9 cellular contexts compared by ENCODE assay signal in the genomic region with DNA sequence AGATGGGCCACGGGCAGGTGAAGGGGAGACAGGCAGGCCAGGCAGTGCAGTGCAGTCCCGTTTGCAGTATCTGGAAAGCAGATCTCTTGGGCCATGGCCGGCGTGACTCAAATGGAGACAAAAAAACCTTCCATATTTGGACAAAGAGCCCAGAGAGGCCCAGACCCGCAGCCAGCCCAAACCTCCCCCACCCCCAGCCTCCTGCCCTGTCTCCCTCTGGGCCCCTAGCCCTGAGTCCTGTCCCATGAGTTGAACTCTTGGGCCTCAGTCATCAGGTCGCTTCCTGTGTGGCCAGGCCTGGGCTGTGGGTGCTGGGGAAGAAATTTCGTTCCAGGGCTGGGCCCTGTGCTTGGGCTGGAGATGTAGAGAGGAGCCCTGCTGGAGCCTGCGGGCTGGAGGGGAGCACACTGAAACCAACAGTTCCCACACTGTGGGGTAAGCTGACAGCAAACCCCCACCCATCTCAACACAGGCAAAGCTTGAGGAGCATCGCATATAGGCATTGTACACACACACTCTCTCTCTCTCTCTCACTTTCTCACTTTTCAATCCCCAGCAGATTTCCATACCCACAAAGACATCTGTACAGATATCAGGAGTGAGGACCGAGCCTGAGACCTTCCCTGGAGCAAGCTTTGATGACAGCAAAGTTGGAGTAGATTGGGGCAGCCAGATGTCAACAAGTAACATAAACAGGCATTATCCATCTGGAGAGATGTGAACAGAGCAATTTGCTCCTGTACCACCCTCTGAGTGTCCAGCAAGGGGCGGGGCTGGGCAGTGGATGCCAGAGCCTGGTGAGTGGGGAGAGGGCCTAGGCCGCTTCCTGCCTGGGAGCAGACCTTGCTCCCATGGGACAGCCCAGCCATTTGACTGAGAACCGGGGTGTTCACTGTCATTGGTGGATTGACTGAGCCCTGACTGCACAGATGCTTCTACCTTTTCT. TPM values are rescaled to one million over a fixed set of nuclear protein-coding genes. Genes with fewer than 3 reads are reported as not detected.
DNase-seq lines count a peak whose midpoint lies in the region; ATAC-seq and TF ChIP-seq lines count a peak whose summit lies in the region.
"Had no signal": no experiment of that assay in that cellular context is flagged by ENCODE, and none has a peak within 500 bp of the region (broad histone marks: within the 10 kb centered on the region; RNA-seq: fewer than 3 reads in every experiment).

No MANE protein-coding gene starts in this region.

- H3K4me3 ChIP-seq in ovary, result no peak overlapping the region

- H3K9me3 ChIP-seq in ovary, result no peaks in the 10 kb centered on the region

- H3K27me3 Mint-ChIP-seq in brain, result peaks cover 3% of the 10 kb centered on the region
- H3K27me3 Mint-ChIP-seq in activated CD8-positive, alpha-beta T cell treated with anti-CD3 and anti-CD28 coated beads, Interleukin-2, amount 10 ng/mL, durations not matched to agents 7 days and 5 days (ENCODE audit: low read depth), result peaks cover 2% of the 10 kb centered on the region
- H3K27me3 Mint-ChIP-seq in activated naive CD4-positive, alpha-beta T cell treated with anti-CD3 and anti-CD28 coated beads for 36 hours (ENCODE audit: low read depth), result no peaks in the 10 kb centered on the region
- no peaks in the 10 kb centered on the region for H3K27me3 Mint-ChIP-seq in activated naive CD8-positive, alpha-beta T cell treated with anti-CD3 and anti-CD28 coated beads, Interleukin-2, amount 50 U/mL, for 24 hours

- no peaks in the 10 kb centered on the region for H3K27me3 ChIP-seq in ovary

- intact Hi-C loops in ovary (cut with DNase I), result no loop called here
- intact Hi-C loops in activated naive CD4-positive, alpha-beta T cell treated with anti-CD3 and anti-CD28 coated beads for 36 hours (cut with micrococcal nuclease), result no loop called here

- no peak for TF ChIP-seq EP300 in ovary (IDR thresholded peaks at IDR 0.05)

- ATAC-seq in GM18870 (IDR thresholded peaks at IDR 0.05; ENCODE audit: unreplicated experiment), result peak; percentile 65
- ATAC-seq in HG02885 (IDR thresholded peaks at IDR 0.05; ENCODE audit: poor library complexity, unreplicated experiment), result peak; percentile 79
- ATAC-seq in activated CD8-positive, alpha-beta T cell treated with anti-CD3 and anti-CD28 coated beads, Interleukin-2, amount 10 ng/mL, durations not matched to agents 7 days and 5 days, result no peak
- ATAC-seq in activated naive CD8-positive, alpha-beta T cell treated with anti-CD3 and anti-CD28 coated beads, Interleukin-2, amount 50 U/mL, for 24 hours, result no peak

- H3K36me3 ChIP-seq in ovary, result no peaks in the 10 kb centered on the region

- TF ChIP-seq CTCF in brain (conservative IDR thresholded peaks at IDR 0.05) (no peak), ovary (IDR thresholded peaks at IDR 0.05) (no peak)

- POLR2A ChIA-PET in activated CD8-positive, alpha-beta T cell treated with anti-CD3 and anti-CD28 coated beads, Interleukin-2, amount 10 ng/mL, durations not matched to agents 7 days and 5 days (lab: Charles Lee), result no interaction called here

- no peak for TF ChIP-seq POLR2A in ovary (IDR thresholded peaks at IDR 0.05)

- H3K9me3 Mint-ChIP-seq in brain, result no peaks in the 10 kb centered on the region
- H3K9me3 Mint-ChIP-seq in activated CD8-positive, alpha-beta T cell treated with anti-CD3 and anti-CD28 coated beads, Interleukin-2, amount 10 ng/mL, durations not matched to agents 7 days and 5 days (ENCODE audit: insufficient read depth), result no peaks in the 10 kb centered on the region
- no peaks in the 10 kb centered on the region for H3K9me3 Mint-ChIP-seq in activated naive CD4-positive, alpha-beta T cell treated with anti-CD3 and anti-CD28 coated beads for 36 hours
- no peaks in the 10 kb centered on the region for H3K9me3 Mint-ChIP-seq in activated naive CD8-positive, alpha-beta T cell treated with anti-CD3 and anti-CD28 coated beads, Interleukin-2, amount 50 U/mL, for 24 hours

- WGBS in ovary, 3 donors, result 72 to 80% (median 78%) methylated on average over 13 of the region's 13 CpGs

- H3K27ac ChIP-seq in ovary, result peak overlapping the region; percentile 79 to 83
- H3K27ac ChIP-seq: epithelial cell of prostate had no signal

- peaks cover 31% of the 10 kb centered on the region for H3K4me1 ChIP-seq in ovary (ENCODE audit: insufficient read depth)

- H3K27ac Mint-ChIP-seq in brain, result peak overlapping the region; percentile 39 to 95 (median 91)
- no peak overlapping the region for H3K27ac Mint-ChIP-seq in activated CD8-positive, alpha-beta T cell treated with anti-CD3 and anti-CD28 coated beads, Interleukin-2, amount 10 ng/mL, durations not matched to agents 7 days and 5 days
- H3K27ac Mint-ChIP-seq in activated naive CD4-positive, alpha-beta T cell treated with anti-CD3 and anti-CD28 coated beads for 36 hours, result no peak overlapping the region
- no peak overlapping the region for H3K27ac Mint-ChIP-seq in activated naive CD8-positive, alpha-beta T cell treated with anti-CD3 and anti-CD28 coated beads, Interleukin-2, amount 50 U/mL, for 24 hours

- CTCF ChIA-PET in activated CD8-positive, alpha-beta T cell treated with anti-CD3 and anti-CD28 coated beads, Interleukin-2, amount 10 ng/mL, durations not matched to agents 7 days and 5 days (lab: Charles Lee), result interaction anchor here (0.8 to 3.1 kb wide), 4 partner anchors 11 to 27 kb away, joined by 3 to 23 read pairs (median 6); a partner anchor contains a TSS
- CTCF ChIA-PET in activated naive CD4-positive, alpha-beta T cell treated with anti-CD3 and anti-CD28 coated beads for 36 hours (lab: Charles Lee), result interaction anchor here (1.6 kb wide), 1 partner anchor 26 kb away, joined by 9 read pairs; no protein-coding TSS in a partner anchor

- H3K4me1 Mint-ChIP-seq in brain, result peaks cover 89% of the 10 kb centered on the region
- H3K4me1 Mint-ChIP-seq in activated CD8-positive, alpha-beta T cell treated with anti-CD3 and anti-CD28 coated beads, Interleukin-2, amount 10 ng/mL, durations not matched to agents 7 days and 5 days (ENCODE audit: low read depth), result peaks cover 23% of the 10 kb centered on the region
- peaks cover 5% of the 10 kb centered on the region for H3K4me1 Mint-ChIP-seq in activated naive CD4-positive, alpha-beta T cell treated with anti-CD3 and anti-CD28 coated beads for 36 hours (ENCODE audit: low read depth)
- H3K4me1 Mint-ChIP-seq in activated naive CD8-positive, alpha-beta T cell treated with anti-CD3 and anti-CD28 coated beads, Interleukin-2, amount 50 U/mL, for 24 hours, result peaks cover 9% of the 10 kb centered on the region

- DNase-seq in ovary (no peak), NCI-H1092 (lab: John Stamatoyannopoulos, UW) (no peak)
- no peak for DNase-seq in activated CD8-positive, alpha-beta T cell treated with anti-CD3 and anti-CD28 coated beads, Interleukin-2, amount 10 ng/mL, durations not matched to agents 7 days and 5 days
- no peak for DNase-seq in activated naive CD4-positive, alpha-beta T cell treated with anti-CD3 and anti-CD28 coated beads for 36 hours
- DNase-seq in activated naive CD8-positive, alpha-beta T cell treated with anti-CD3 and anti-CD28 coated beads, Interleukin-2, amount 50 U/mL, for 24 hours, result no peak

- no peaks in the 10 kb centered on the region for H3K36me3 Mint-ChIP-seq in brain
- H3K36me3 Mint-ChIP-seq in activated CD8-positive, alpha-beta T cell treated with anti-CD3 and anti-CD28 coated beads, Interleukin-2, amount 10 ng/mL, durations not matched to agents 7 days and 5 days (ENCODE audit: low read depth), result no peaks in the 10 kb centered on the region
- H3K36me3 Mint-ChIP-seq in activated naive CD4-positive, alpha-beta T cell treated with anti-CD3 and anti-CD28 coated beads for 36 hours (ENCODE audit: low read depth), result no peaks in the 10 kb centered on the region
- no peaks in the 10 kb centered on the region for H3K36me3 Mint-ChIP-seq in activated naive CD8-positive, alpha-beta T cell treated with anti-CD3 and anti-CD28 coated beads, Interleukin-2, amount 50 U/mL, for 24 hours (ENCODE audit: low read depth)

- H3K4me3 Mint-ChIP-seq in brain, result peak overlapping the region in 1 of 5 experiments; percentile 3
- H3K4me3 Mint-ChIP-seq in activated CD8-positive, alpha-beta T cell treated with anti-CD3 and anti-CD28 coated beads, Interleukin-2, amount 10 ng/mL, durations not matched to agents 7 days and 5 days, result no peak overlapping the region
- H3K4me3 Mint-ChIP-seq in activated naive CD4-positive, alpha-beta T cell treated with anti-CD3 and anti-CD28 coated beads for 36 hours, result no peak overlapping the region
- H3K4me3 Mint-ChIP-seq in activated naive CD8-positive, alpha-beta T cell treated with anti-CD3 and anti-CD28 coated beads, Interleukin-2, amount 50 U/mL, for 24 hours, result no peak overlapping the region

RNA-seq across cellular contexts. Expression of a gene that starts 17.2 kb away (rescaled TPM):
- 21.9 TPM for polyA plus RNA-seq in brain (ENCODE audit: insufficient read depth, low read depth, low replicate concordance)
- total RNA-seq in ovary, result 10 to 100 TPM; 29.8 to 83.8 (median 46.7) TPM
- polyA plus RNA-seq in ovary, result 10 to 100 TPM; 21.0 to 38.0 TPM
- total RNA-seq in activated CD8-positive, alpha-beta T cell treated with anti-CD3 and anti-CD28 coated beads, Interleukin-2, amount 10 ng/mL, durations not matched to agents 7 days and 5 days, result under 1 TPM in 1 of 2 experiments, not detected in 1; 0.18 TPM
- total RNA-seq in activated naive CD4-positive, alpha-beta T cell treated with anti-CD3 and anti-CD28 coated beads for 36 hours, result under 1 TPM in 1 of 2 experiments, not detected in 1; 0.19 TPM

RNA-seq across cellular contexts. Expression of a gene that starts 50.9 kb away (rescaled TPM):
- polyA plus RNA-seq in brain (ENCODE audit: insufficient read depth, low read depth, low replicate concordance) (8.3 TPM), ovary (1 to 10 TPM in 1 of 2 donors, under 1 TPM in 1; 0.38 to 1.1 TPM)
- total RNA-seq in ovary, result 1 to 10 TPM in 6 of 7 donors, under 1 TPM in 1; 0.95 to 4.7 (median 2.3) TPM
- 10 to 100 TPM; 28.6 to 33.2 TPM for total RNA-seq in activated CD8-positive, alpha-beta T cell treated with anti-CD3 and anti-CD28 coated beads, Interleukin-2, amount 10 ng/mL, durations not matched to agents 7 days and 5 days
- total RNA-seq in activated naive CD4-positive, alpha-beta T cell treated with anti-CD3 and anti-CD28 coated beads for 36 hours, result 10 to 100 TPM; 17.9 to 18.5 TPM

RNA-seq across cellular contexts. Expression of a gene that starts 53.2 kb away (rescaled TPM):
- polyA plus RNA-seq in brain (ENCODE audit: insufficient read depth, low read depth, low replicate concordance), result 0.49 TPM
- 1 to 10 TPM in 2 of 7 donors, under 1 TPM in 4, not detected in 1; 0.23 to 1.4 (median 0.62) TPM for total RNA-seq in ovary
- under 1 TPM; 0.57 to 0.79 TPM for polyA plus RNA-seq in ovary
- total RNA-seq in activated CD8-positive, alpha-beta T cell treated with anti-CD3 and anti-CD28 coated beads, Interleukin-2, amount 10 ng/mL, durations not matched to agents 7 days and 5 days, result not detected
- total RNA-seq in activated naive CD4-positive, alpha-beta T cell treated with anti-CD3 and anti-CD28 coated beads for 36 hours, result not detected

Comparison
In these comparisons a context has a peak if more than half of its experiments do, and no peak if none do; other contexts are left out.
1. ATAC-seq: peak in GM18870 (single experiment) and HG02885 (single experiment); none in activated CD8-positive, alpha-beta T cell treated with anti-CD3 and anti-CD28 coated beads, Interleukin-2, amount 10 ng/mL, durations not matched to agents 7 days and 5 days (single experiment) and activated naive CD8-positive, alpha-beta T cell treated with anti-CD3 and anti-CD28 coated beads, Interleukin-2, amount 50 U/mL, for 24 hours (single experiment).
2. H3K27ac Mint-ChIP-seq: peak in brain (5 of 5); none in activated CD8-positive, alpha-beta T cell treated with anti-CD3 and anti-CD28 coated beads, Interleukin-2, amount 10 ng/mL, durations not matched to agents 7 days and 5 days (single experiment), activated naive CD4-positive, alpha-beta T cell treated with anti-CD3 and anti-CD28 coated beads for 36 hours (single experiment) and activated naive CD8-positive, alpha-beta T cell treated with anti-CD3 and anti-CD28 coated beads, Interleukin-2, amount 50 U/mL, for 24 hours (single experiment).
3. RNA of a gene that starts 17.2 kb away (total RNA-seq): 29.8 to 83.8 TPM in ovary; 0.19 TPM in activated naive CD4-positive, alpha-beta T cell treated with anti-CD3 and anti-CD28 coated beads for 36 hours and 0.18 TPM in activated CD8-positive, alpha-beta T cell treated with anti-CD3 and anti-CD28 coated beads, Interleukin-2, amount 10 ng/mL, durations not matched to agents 7 days and 5 days; every median in the first group is over 10 times any median in the second.